In the genomic region with DNA sequence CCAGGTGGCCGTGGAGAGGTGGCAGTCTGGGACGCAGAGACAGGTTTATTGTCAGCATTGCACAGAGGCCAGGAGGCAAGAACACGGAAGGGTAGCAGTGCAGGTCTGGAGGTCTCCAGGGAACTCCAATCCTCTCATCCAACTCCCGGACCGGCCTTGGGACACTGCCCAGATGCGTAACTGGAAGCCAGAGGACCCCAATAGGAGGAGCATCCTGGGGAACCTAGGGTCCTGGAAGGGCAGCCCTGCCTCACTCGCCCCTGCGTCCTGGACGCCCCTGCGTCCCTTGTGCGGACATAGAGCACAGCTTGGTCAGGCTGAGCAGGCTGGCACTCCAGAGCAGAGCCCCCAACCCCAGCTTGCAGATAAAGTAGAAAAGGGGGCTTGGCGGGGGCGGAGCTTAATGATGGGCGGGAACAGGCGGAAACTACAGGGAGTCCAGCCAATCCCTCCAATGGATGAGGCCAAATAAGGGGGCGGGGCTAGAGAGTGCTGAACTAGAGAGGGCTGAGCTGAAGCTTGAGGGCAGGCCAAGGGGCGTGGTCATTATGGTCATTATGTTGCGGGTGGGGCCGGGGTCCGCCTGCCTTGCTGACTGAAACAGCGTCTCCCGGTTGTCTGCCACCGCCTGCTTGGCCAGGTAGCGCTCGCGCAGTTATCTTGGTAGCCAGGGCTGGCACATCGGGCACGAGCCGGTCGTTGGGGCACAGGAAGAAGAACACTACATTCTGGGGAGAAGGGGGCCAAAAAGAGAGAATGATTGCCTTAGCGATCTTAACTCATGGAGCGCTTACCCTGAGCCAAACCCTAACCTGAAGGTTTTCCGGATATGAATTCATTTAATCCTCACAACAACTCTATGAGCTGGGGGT, we compare ENCODE assay signal across 8 cellular contexts. TPM values are rescaled to one million over a fixed set of nuclear protein-coding genes. Genes with fewer than 3 reads are reported as not detected.
DNase-seq lines count a peak whose midpoint lies in the region; ATAC-seq and TF ChIP-seq lines count a peak whose summit lies in the region.

No MANE protein-coding gene starts in this region.

- H3K4me3 ChIP-seq in PC-3 (ENCODE audit: low read length), result peak overlapping the region; percentile 68
- H3K4me3 ChIP-seq in fibroblast of villous mesenchyme (ENCODE audit: low read depth, low read length), result peak overlapping the region; percentile 65
- peak overlapping the region; percentile 15 to 53 for H3K4me3 ChIP-seq in testis

- peak overlapping the region; percentile 86 for H2AFZ ChIP-seq in PC-3 (ENCODE audit: low read length)

- TF ChIP-seq POLR2A in testis (IDR thresholded peaks at IDR 0.05), result no peak

- POLR2A ChIA-PET in PC-3 (lab: Charles Lee; ENCODE audit: unreplicated experiment), result interaction anchor here (0.6 kb wide), 1 partner anchor 9 kb away, joined by 5 read pairs; no protein-coding TSS in a partner anchor

- H3K9ac ChIP-seq in PC-3 (ENCODE audit: low read length), result peak overlapping the region; percentile 33; the same call in 1 of the 2 replicates

- no peaks in the 10 kb centered on the region for H3F3A ChIP-seq in PC-3 (ENCODE audit: low read length, unreplicated experiment)

- H3K36me3 ChIP-seq in PC-3 (ENCODE audit: low read depth, low read length) (no peaks in the 10 kb centered on the region), testis (ENCODE audit: low read depth, missing control alignments) (no peaks in the 10 kb centered on the region)

- no TSS peak for BruUV-seq in PC-3 (replicated peaks; lab: Mats Ljungman, UMichigan)

- CTCF ChIA-PET in PC-3 (lab: Charles Lee), result interaction anchor here (0.6 to 1.4 kb wide), 3 partner anchors 9 to 57 kb away, joined by 3 to 5 read pairs (median 4); no protein-coding TSS in a partner anchor

- 5 to 9% methylated on average over 31 to 33 of the region's 33 CpGs for WGBS in testis, 2 donors

- TF ChIP-seq CTCF in CD14-positive monocyte (IDR thresholded peaks at IDR 0.05) (no peak), PC-3 (conservative IDR thresholded peaks at IDR 0.05; ENCODE audit: low read depth, low read length) (no peak), fibroblast of villous mesenchyme (IDR thresholded peaks at IDR 0.05; ENCODE audit: insufficient read depth, low read depth, low read length) (no peak), testis (IDR thresholded peaks at IDR 0.05) (no peak)

- H3K27ac Mint-ChIP-seq in CD14-positive monocyte, result peak overlapping the region in 3 of 7 donors; percentile 50 to 81 (median 79)
- no peak overlapping the region for H3K27ac Mint-ChIP-seq in natural killer cell treated with Interleukin-12 subunit alpha and Interleukin-12 subunit beta and Interleukin-15 and Interleukin-18, amount 100 ng/mL, for 72 hours

- peak overlapping the region; percentile 90 to 93 for H3K4me3 Mint-ChIP-seq in CD14-positive monocyte
- peak overlapping the region; percentile 76 for H3K4me3 Mint-ChIP-seq in natural killer cell treated with Interleukin-12 subunit alpha and Interleukin-12 subunit beta and Interleukin-15 and Interleukin-18, amount 100 ng/mL, for 72 hours

- no peaks in the 10 kb centered on the region for H4K20me1 ChIP-seq in PC-3 (ENCODE audit: low read length)

- ATAC-seq in HG03135 (IDR thresholded peaks at IDR 0.05; ENCODE audit: unreplicated experiment) (peak; percentile 39), PC-3 (peak; percentile 45), GM19455 (IDR thresholded peaks at IDR 0.05; ENCODE audit: unreplicated experiment) (no peak)
- peak; percentile 47 to 63 for ATAC-seq in natural killer cell treated with Interleukin-12 subunit alpha and Interleukin-12 subunit beta and Interleukin-15 and Interleukin-18, amount 100 ng/mL, for 72 hours

- H3K9me3 Mint-ChIP-seq in CD14-positive monocyte, result peaks cover 0 to 3% (median 0%) of the 10 kb centered on the region in 7 donors
- H3K9me3 Mint-ChIP-seq in natural killer cell treated with Interleukin-12 subunit alpha and Interleukin-12 subunit beta and Interleukin-15 and Interleukin-18, amount 100 ng/mL, for 72 hours, result no peaks in the 10 kb centered on the region

- no peaks in the 10 kb centered on the region for H3K9me2 ChIP-seq in PC-3 (replicated peaks; ENCODE audit: low read length)

- no peak overlapping the region for H3K27ac ChIP-seq in PC-3 (ENCODE audit: low read length)
- no peak overlapping the region for H3K27ac ChIP-seq in testis

- peaks cover 7 to 14% (median 9%) of the 10 kb centered on the region in 3 donors for H3K27me3 Mint-ChIP-seq in CD14-positive monocyte (ENCODE audit: low read depth in 3 of 3)
- H3K27me3 Mint-ChIP-seq in natural killer cell treated with Interleukin-12 subunit alpha and Interleukin-12 subunit beta and Interleukin-15 and Interleukin-18, amount 100 ng/mL, for 72 hours, result peaks cover 0 to under 1% of the 10 kb centered on the region in 2 donors

- intact Hi-C loops in CD14-positive monocyte (cut with micrococcal nuclease), result no loop called here
- intact Hi-C loops in PC-3 (cut with micrococcal nuclease), result no loop called here
- intact Hi-C loops in testis (cut with DNase I; ENCODE audit: low total_unique reads), result no loop called here

- peak; percentile 78 for DNase-seq in CD14-positive monocyte (ENCODE audit: low spot score)
- DNase-seq in PC-3, result peak; percentile 82
- DNase-seq in activated gamma-delta T cell treated with anti-CD3 and anti-CD28 coated beads, Interleukin-2, amount 50 U/mL, for 16 hours (ENCODE audit: low read depth), result peak; percentile 37
- peak; percentile 79 for DNase-seq in fibroblast of villous mesenchyme (ENCODE audit: low read depth)
- DNase-seq in natural killer cell treated with Interleukin-12 subunit alpha and Interleukin-12 subunit beta and Interleukin-15 and Interleukin-18, amount 100 ng/mL, for 72 hours (ENCODE audit: low spot score), result peak; percentile 81
- DNase-seq in testis, result peak; percentile 89

- peak overlapping the region; percentile 85 for H3K4me2 ChIP-seq in PC-3 (ENCODE audit: low read length)

- H3K4me1 ChIP-seq in PC-3 (ENCODE audit: insufficient read depth, low read length) (peaks cover 15% of the 10 kb centered on the region; the same call in 1 of the 2 replicates), testis (peaks cover 5% of the 10 kb centered on the region)

- no peaks in the 10 kb centered on the region for H3K36me3 Mint-ChIP-seq in CD14-positive monocyte
- H3K36me3 Mint-ChIP-seq in natural killer cell treated with Interleukin-12 subunit alpha and Interleukin-12 subunit beta and Interleukin-15 and Interleukin-18, amount 100 ng/mL, for 72 hours, result no peaks in the 10 kb centered on the region

- peaks cover 25% of the 10 kb centered on the region for H3K4me1 Mint-ChIP-seq in CD14-positive monocyte
- H3K4me1 Mint-ChIP-seq in natural killer cell treated with Interleukin-12 subunit alpha and Interleukin-12 subunit beta and Interleukin-15 and Interleukin-18, amount 100 ng/mL, for 72 hours (ENCODE audit: low read depth in 2 of 2), result peaks cover 11 to 13% of the 10 kb centered on the region in 2 donors

- H3K9me3 ChIP-seq in PC-3 (ENCODE audit: low read length) (no peaks in the 10 kb centered on the region), testis (no peaks in the 10 kb centered on the region)

- H3K27me3 ChIP-seq in PC-3 (ENCODE audit: low read length), result no peaks in the 10 kb centered on the region
- no peaks in the 10 kb centered on the region for H3K27me3 ChIP-seq in testis

- H3K79me2 ChIP-seq in PC-3 (ENCODE audit: low read length), result no peaks in the 10 kb centered on the region

RNA-seq across cellular contexts. Expression of a gene that starts 3.7 kb away (rescaled TPM):
- polyA plus RNA-seq in CD14-positive monocyte (1 to 10 TPM; 2.2 to 2.3 TPM), testis (ENCODE audit: insufficient read depth, low read depth, low replicate concordance) (6.0 TPM)
- total RNA-seq in PC-3 (2014; rRNA removed) (13.8 and 28.1 TPM in 2 replicates), fibroblast of villous mesenchyme (9.9 and 11.6 TPM in 2 replicates), testis (10 to 100 TPM in 1 of 2 donors, 1 to 10 TPM in 1; 8.5 to 10.1 TPM)
- 10 to 100 TPM; 13.0 to 14.0 TPM for total RNA-seq in natural killer cell treated with Interleukin-12 subunit alpha and Interleukin-12 subunit beta and Interleukin-15 and Interleukin-18, amount 100 ng/mL, for 72 hours

RNA-seq across cellular contexts. Expression of a gene that starts 20.9 kb away (rescaled TPM):
- 1 to 10 TPM in 1 of 2 donors, under 1 TPM in 1; 0.54 to 1.4 TPM for polyA plus RNA-seq in CD14-positive monocyte
- 9.6 and 11.6 TPM in 2 replicates for total RNA-seq in PC-3 (2014; rRNA removed)
- total RNA-seq in fibroblast of villous mesenchyme, result 13.0 and 15.1 TPM in 2 replicates
- total RNA-seq in natural killer cell treated with Interleukin-12 subunit alpha and Interleukin-12 subunit beta and Interleukin-15 and Interleukin-18, amount 100 ng/mL, for 72 hours, result 1 to 10 TPM; 3.2 to 3.8 TPM
- total RNA-seq in testis, result 10 to 100 TPM; 11.1 to 11.8 TPM
- polyA plus RNA-seq in testis (ENCODE audit: insufficient read depth, low read depth, low replicate concordance), result 10.6 TPM

Comparison
In these comparisons a context has a peak if more than half of its experiments do, and no peak if none do; other contexts are left out.
1. DNase-seq: peak in every context shown above with its lines; median percentile 89 in testis; 82 in PC-3; 81 in natural killer cell treated with Interleukin-12 subunit alpha and Interleukin-12 subunit beta and Interleukin-15 and Interleukin-18, amount 100 ng/mL, for 72 hours; 79 in fibroblast of villous mesenchyme; 78 in CD14-positive monocyte; 37 in activated gamma-delta T cell treated with anti-CD3 and anti-CD28 coated beads, Interleukin-2, amount 50 U/mL, for 16 hours.